In the genomic region with DNA sequence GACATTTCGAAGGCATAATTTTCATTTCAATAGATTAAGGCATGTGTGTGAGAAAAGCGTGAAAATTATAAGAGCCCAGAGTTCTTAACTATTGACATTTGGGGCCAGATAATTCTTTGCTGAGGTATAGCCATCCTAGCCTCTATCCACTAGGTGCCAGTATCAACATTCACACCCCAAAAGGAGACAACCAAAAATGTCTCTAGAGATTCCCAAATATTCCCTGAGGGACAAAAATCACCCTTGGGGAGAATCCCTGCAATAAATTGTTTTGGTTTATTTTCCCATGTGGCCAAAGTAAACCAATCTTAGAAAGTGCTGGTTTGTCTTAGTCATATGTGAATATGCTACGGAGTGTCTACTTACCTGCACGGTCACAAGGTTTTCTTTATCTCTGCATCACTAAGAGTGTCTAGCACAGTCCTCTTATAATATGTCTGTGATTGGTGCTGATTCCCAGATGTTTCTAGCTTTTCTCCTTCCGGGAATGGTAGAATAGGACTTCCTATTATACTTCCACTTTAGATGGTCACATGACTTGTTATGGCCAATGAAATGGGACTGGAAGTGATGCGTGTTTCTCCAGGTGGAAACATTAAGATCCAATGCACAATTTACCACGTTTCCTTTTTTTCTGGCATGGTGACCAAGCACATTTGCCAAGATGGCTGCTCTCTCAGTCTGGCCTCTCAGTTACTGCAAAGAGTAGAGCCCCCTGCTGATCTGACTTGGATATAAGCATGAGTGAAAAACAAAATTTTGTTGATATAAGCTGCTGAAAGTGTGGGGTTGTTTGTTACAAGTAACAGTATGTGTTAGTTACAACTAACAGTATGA, we compare ENCODE assay signal across 9 cellular contexts. TPM values are rescaled to one million over a fixed set of nuclear protein-coding genes. Genes with fewer than 3 reads are reported as not detected.
DNase-seq lines count a peak whose midpoint lies in the region; ATAC-seq and TF ChIP-seq lines count a peak whose summit lies in the region.
"Had no signal": no experiment of that assay in that cellular context is flagged by ENCODE, and none has a peak within 500 bp of the region (broad histone marks: within the 10 kb centered on the region; RNA-seq: fewer than 3 reads in every experiment).

No MANE protein-coding gene starts in this region.

- ATAC-seq in activated CD8-positive, alpha-beta T cell treated with anti-CD3 and anti-CD28 coated beads for 36 hours, result peak; percentile 53
- no peak for ATAC-seq in activated CD8-positive, alpha-beta T cell treated with anti-CD3 and anti-CD28 coated beads, Interleukin-2, amount 10 ng/mL, durations not matched to agents 7 days and 5 days
- ATAC-seq in left cardiac atrium, result peak; percentile 27 to 50

- H3K27ac ChIP-seq in MM.1S (ENCODE audit: low read length) (peak overlapping the region; percentile 85), RWPE1 (no peak overlapping the region), esophagus squamous epithelium (no peak overlapping the region), prostate gland (no peak overlapping the region)

- no peak overlapping the region for H3K27ac Mint-ChIP-seq in activated CD8-positive, alpha-beta T cell treated with anti-CD3 and anti-CD28 coated beads for 36 hours
- no peak overlapping the region for H3K27ac Mint-ChIP-seq in activated CD8-positive, alpha-beta T cell treated with anti-CD3 and anti-CD28 coated beads, Interleukin-2, amount 10 ng/mL, durations not matched to agents 7 days and 5 days

- H3K4me1 ChIP-seq in MM.1S (ENCODE audit: low read length) (peaks cover 12% of the 10 kb centered on the region), esophagus squamous epithelium (no peaks in the 10 kb centered on the region), prostate gland (replicated peaks) (no peaks in the 10 kb centered on the region)

- peak overlapping the region; percentile 98 for H2AFZ ChIP-seq in MM.1S (ENCODE audit: low read length)

- H3K27me3 Mint-ChIP-seq in activated CD8-positive, alpha-beta T cell treated with anti-CD3 and anti-CD28 coated beads for 36 hours, result peaks cover 8% of the 10 kb centered on the region
- H3K27me3 Mint-ChIP-seq in activated CD8-positive, alpha-beta T cell treated with anti-CD3 and anti-CD28 coated beads, Interleukin-2, amount 10 ng/mL, durations not matched to agents 7 days and 5 days (ENCODE audit: low read depth), result peaks cover 14% of the 10 kb centered on the region

- TF ChIP-seq POLR2A in esophagus squamous epithelium (IDR thresholded peaks at IDR 0.05) (no peak), prostate gland (IDR thresholded peaks at IDR 0.05) (no peak)

- peaks cover 4% of the 10 kb centered on the region; the same call in 1 of the 2 replicates for H3F3A ChIP-seq in MM.1S (ENCODE audit: insufficient read depth, low read length)

- no peak overlapping the region for H3K4me3 Mint-ChIP-seq in activated CD8-positive, alpha-beta T cell treated with anti-CD3 and anti-CD28 coated beads for 36 hours
- no peak overlapping the region for H3K4me3 Mint-ChIP-seq in activated CD8-positive, alpha-beta T cell treated with anti-CD3 and anti-CD28 coated beads, Interleukin-2, amount 10 ng/mL, durations not matched to agents 7 days and 5 days
- H3K4me3 Mint-ChIP-seq: brain had no signal

- H4K20me1 ChIP-seq in MM.1S (ENCODE audit: insufficient read depth, low read length), result no peaks in the 10 kb centered on the region

- H3K36me3 Mint-ChIP-seq in activated CD8-positive, alpha-beta T cell treated with anti-CD3 and anti-CD28 coated beads for 36 hours (ENCODE audit: low read depth), result no peaks in the 10 kb centered on the region
- H3K36me3 Mint-ChIP-seq in activated CD8-positive, alpha-beta T cell treated with anti-CD3 and anti-CD28 coated beads, Interleukin-2, amount 10 ng/mL, durations not matched to agents 7 days and 5 days (ENCODE audit: low read depth), result no peaks in the 10 kb centered on the region
- H3K36me3 Mint-ChIP-seq: brain had no signal

- no peaks in the 10 kb centered on the region for H3K9me2 ChIP-seq in MM.1S (replicated peaks; ENCODE audit: insufficient read depth, low read length)

- H3K9me3 Mint-ChIP-seq in activated CD8-positive, alpha-beta T cell treated with anti-CD3 and anti-CD28 coated beads for 36 hours, result no peaks in the 10 kb centered on the region
- H3K9me3 Mint-ChIP-seq in activated CD8-positive, alpha-beta T cell treated with anti-CD3 and anti-CD28 coated beads, Interleukin-2, amount 10 ng/mL, durations not matched to agents 7 days and 5 days (ENCODE audit: insufficient read depth), result no peaks in the 10 kb centered on the region

- peak overlapping the region; percentile 82 for H3K4me2 ChIP-seq in MM.1S (ENCODE audit: low read depth, low read length)

- no peaks in the 10 kb centered on the region for H3K9me3 ChIP-seq in MM.1S (replicated peaks; ENCODE audit: insufficient read depth, low read length)
- no peaks in the 10 kb centered on the region for H3K9me3 ChIP-seq in esophagus squamous epithelium
- no peaks in the 10 kb centered on the region for H3K9me3 ChIP-seq in prostate gland

- no peak for TF ChIP-seq CTCF in activated CD8-positive, alpha-beta T cell treated with anti-CD3 and anti-CD28 coated beads for 36 hours (IDR thresholded peaks at IDR 0.05)
- peak; percentile 85 for TF ChIP-seq CTCF in MM.1S (IDR thresholded peaks at IDR 0.05; ENCODE audit: low read length)
- no peak for TF ChIP-seq CTCF in RWPE1 (conservative IDR thresholded peaks at IDR 0.05; ENCODE audit: low read depth)
- TF ChIP-seq CTCF in esophagus squamous epithelium (IDR thresholded peaks at IDR 0.05), result peak in 1 of 6 experiments; percentile 7
- TF ChIP-seq CTCF in prostate gland (IDR thresholded peaks at IDR 0.05), result no peak

- peak; percentile 10 for DNase-seq in activated CD8-positive, alpha-beta T cell treated with anti-CD3 and anti-CD28 coated beads for 36 hours
- no peak for DNase-seq in activated CD8-positive, alpha-beta T cell treated with anti-CD3 and anti-CD28 coated beads, Interleukin-2, amount 10 ng/mL, durations not matched to agents 7 days and 5 days
- peak; percentile 39 for DNase-seq in HCEC 1CT
- peak; percentile 75 for DNase-seq in MM.1S
- DNase-seq in left cardiac atrium, result no peak
- DNase-seq in RWPE1 (ENCODE audit: low spot score), result no peak
- no peak for DNase-seq in esophagus squamous epithelium (lab: John Stamatoyannopoulos, UW)
- DNase-seq in prostate gland (ENCODE audit: low spot score), result no peak

- WGBS in esophagus squamous epithelium, 2 donors, result 85% methylated on average over 7 of the region's 7 CpGs
- WGBS in prostate gland, result 82% methylated on average over 7 of the region's 7 CpGs

- no peaks in the 10 kb centered on the region for H3K79me2 ChIP-seq in MM.1S (ENCODE audit: low read length)

- CTCF ChIA-PET in activated CD8-positive, alpha-beta T cell treated with anti-CD3 and anti-CD28 coated beads for 36 hours (lab: Charles Lee), result interaction anchor here (0.8 to 3.8 kb wide), 10 partner anchors 9 to 124 kb away, joined by 3 to 38 read pairs (median 4); no protein-coding TSS in a partner anchor
- CTCF ChIA-PET in activated CD8-positive, alpha-beta T cell treated with anti-CD3 and anti-CD28 coated beads, Interleukin-2, amount 10 ng/mL, durations not matched to agents 7 days and 5 days (lab: Charles Lee), result interaction anchor here (0.8 to 4.5 kb wide), 8 partner anchors 8 to 114 kb away, joined by 3 to 55 read pairs (median 4); a partner anchor contains a TSS
- CTCF ChIA-PET in RWPE1 (lab: Yijun Ruan, JAX), result interaction anchor here (0.6 kb wide), 1 partner anchor 7 kb away, joined by 4 read pairs; no protein-coding TSS in a partner anchor

- peak overlapping the region; percentile 84 for H3K9ac ChIP-seq in MM.1S (ENCODE audit: low read length)

- POLR2A ChIA-PET in activated CD8-positive, alpha-beta T cell treated with anti-CD3 and anti-CD28 coated beads for 36 hours (lab: Charles Lee), result no interaction called here
- POLR2A ChIA-PET in activated CD8-positive, alpha-beta T cell treated with anti-CD3 and anti-CD28 coated beads, Interleukin-2, amount 10 ng/mL, durations not matched to agents 7 days and 5 days (lab: Charles Lee), result interaction anchor here (0.8 kb wide), 1 partner anchor 18 kb away, joined by 4 read pairs; no protein-coding TSS in a partner anchor
- POLR2A ChIA-PET in RWPE1 (lab: Yijun Ruan, JAX; ENCODE audit: low non-redundant PET), result no interaction called here

- H3K4me3 ChIP-seq in MM.1S (ENCODE audit: low read length) (peak overlapping the region; percentile 85), esophagus squamous epithelium (peak overlapping the region in 1 of 4 donors; percentile 33), prostate gland (no peak overlapping the region)

- no peaks in the 10 kb centered on the region for H3K27me3 ChIP-seq in MM.1S (replicated peaks; ENCODE audit: insufficient read depth, low read length)
- H3K27me3 ChIP-seq in esophagus squamous epithelium, result peaks cover 0 to 32% (median 0%) of the 10 kb centered on the region in 4 donors
- no peaks in the 10 kb centered on the region for H3K27me3 ChIP-seq in prostate gland (replicated peaks; ENCODE audit: insufficient read depth)

- H3K36me3 ChIP-seq in MM.1S (replicated peaks; ENCODE audit: insufficient read depth, low read length) (no peaks in the 10 kb centered on the region), esophagus squamous epithelium (no peaks in the 10 kb centered on the region), prostate gland (no peaks in the 10 kb centered on the region)

- no peaks in the 10 kb centered on the region for H3K4me1 Mint-ChIP-seq in activated CD8-positive, alpha-beta T cell treated with anti-CD3 and anti-CD28 coated beads for 36 hours (ENCODE audit: low read depth)
- no peaks in the 10 kb centered on the region for H3K4me1 Mint-ChIP-seq in activated CD8-positive, alpha-beta T cell treated with anti-CD3 and anti-CD28 coated beads, Interleukin-2, amount 10 ng/mL, durations not matched to agents 7 days and 5 days (ENCODE audit: low read depth)

- intact Hi-C loops in activated CD8-positive, alpha-beta T cell treated with anti-CD3 and anti-CD28 coated beads for 36 hours (cut with micrococcal nuclease), result no loop called here
- intact Hi-C loops in left cardiac atrium (cut with DNase I) (loop anchor here (5.0 kb wide), 1 partner anchor 47 kb away; no protein-coding TSS in a partner anchor), esophagus squamous epithelium (cut with DNase I) (no loop called here), prostate gland (cut with DNase I) (no loop called here)

RNA-seq across cellular contexts. Expression of a gene that starts 8.0 kb away (rescaled TPM):
- 10 to 100 TPM; 10.9 to 11.1 TPM for total RNA-seq in activated CD8-positive, alpha-beta T cell treated with anti-CD3 and anti-CD28 coated beads for 36 hours
- 10 to 100 TPM; 10.8 to 12.9 TPM for total RNA-seq in activated CD8-positive, alpha-beta T cell treated with anti-CD3 and anti-CD28 coated beads, Interleukin-2, amount 10 ng/mL, durations not matched to agents 7 days and 5 days
- total RNA-seq in left cardiac atrium, result 1 to 10 TPM; 6.3 to 7.9 TPM
- 1 to 10 TPM in 3 of 4 donors, under 1 TPM in 1; 0.95 to 2.8 (median 1.5) TPM for total RNA-seq in esophagus squamous epithelium
- total RNA-seq in prostate gland, result 1 to 10 TPM; 1.0 to 8.0 TPM

Comparison
In these comparisons a context has a peak if more than half of its experiments do, and no peak if none do; other contexts are left out.
1. DNase-seq: peak in activated CD8-positive, alpha-beta T cell treated with anti-CD3 and anti-CD28 coated beads for 36 hours (single experiment), HCEC 1CT (single experiment) and MM.1S (single experiment); none in activated CD8-positive, alpha-beta T cell treated with anti-CD3 and anti-CD28 coated beads, Interleukin-2, amount 10 ng/mL, durations not matched to agents 7 days and 5 days (single experiment), left cardiac atrium (single experiment), RWPE1 (single experiment), esophagus squamous epithelium (single experiment) and prostate gland (single experiment).
2. intact Hi-C loops: an anchor here in left cardiac atrium (5.0 kb wide); none called in activated CD8-positive, alpha-beta T cell treated with anti-CD3 and anti-CD28 coated beads for 36 hours, esophagus squamous epithelium and prostate gland.